Comparison of ENCODE assay signal across 2 cellular contexts in the genomic region with DNA sequence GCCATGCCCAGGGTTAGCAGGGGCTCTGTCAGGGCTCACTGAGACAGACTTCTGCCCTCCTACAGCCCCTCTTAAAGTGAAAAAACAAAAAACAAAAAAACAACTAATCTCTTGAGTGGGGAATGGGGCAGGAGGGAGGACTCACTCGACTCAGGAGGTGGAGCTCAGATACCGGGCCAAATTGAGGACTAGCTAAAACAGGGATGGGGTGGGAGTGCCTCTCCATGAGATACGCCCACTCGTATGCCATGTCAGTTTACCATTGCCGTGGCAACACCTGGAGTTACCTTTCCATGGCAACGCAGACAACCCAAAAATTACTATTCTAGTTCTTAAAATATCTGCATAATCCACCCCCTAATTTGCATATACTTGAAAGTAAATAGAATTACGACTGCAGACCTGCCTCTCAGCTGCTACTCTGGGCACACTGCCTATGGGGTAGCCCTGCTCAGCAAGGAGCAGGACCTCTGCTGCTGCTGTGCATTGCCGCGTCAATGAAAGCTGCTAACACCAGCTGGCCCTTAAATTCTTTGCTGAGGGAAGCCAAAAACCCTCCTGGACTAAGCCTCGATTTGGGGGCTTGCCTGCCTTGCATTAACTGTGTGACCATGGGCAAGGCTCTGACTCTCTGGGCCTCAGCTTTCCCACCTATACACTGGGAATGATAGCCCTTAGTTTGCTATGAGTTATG.
TF ChIP-seq lines count a peak whose summit lies in the region.

No MANE protein-coding gene starts in this region.

TF ChIP-seq in K562, 482 proteins besides CTCF, POLR2A, EP300 and RAD21 (continues in another document):
- peak; percentile 80 for TF ChIP-seq ZBTB5 (IDR thresholded peaks at IDR 0.05)
- 0 out of 2 replicates have a peak, but pooled peaks have one; percentile 11 for TF ChIP-seq THRAP3 (IDR thresholded peaks at IDR 0.05; ENCODE audit: borderline replicate concordance)
- TF ChIP-seq, protein P1, sequence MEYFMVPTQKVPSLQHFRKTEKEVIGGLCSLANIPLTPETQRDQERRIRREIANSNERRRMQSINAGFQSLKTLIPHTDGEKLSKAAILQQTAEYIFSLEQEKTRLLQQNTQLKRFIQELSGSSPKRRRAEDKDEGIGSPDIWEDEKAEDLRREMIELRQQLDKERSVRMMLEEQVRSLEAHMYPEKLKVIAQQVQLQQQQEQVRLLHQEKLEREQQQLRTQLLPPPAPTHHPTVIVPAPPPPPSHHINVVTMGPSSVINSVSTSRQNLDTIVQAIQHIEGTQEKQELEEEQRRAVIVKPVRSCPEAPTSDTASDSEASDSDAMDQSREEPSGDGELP (CRISPR knock-in tag; IDR thresholded peaks at IDR 0.05; ENCODE audit: borderline replicate concordance): peak; percentile 54
- TF ChIP-seq ZNF311 (CRISPR knock-in tag; IDR thresholded peaks at IDR 0.05): no peak
- TF ChIP-seq MAFG (tag; conservative IDR thresholded peaks at IDR 0.05): no peak
- peak; percentile 23; the same call in 1 of the 2 replicates for TF ChIP-seq FOXJ3 (CRISPR knock-in tag; IDR thresholded peaks at IDR 0.05)
- TF ChIP-seq FOXJ2 (tag; IDR thresholded peaks at IDR 0.05): peak; percentile 70; the same call in 1 of the 2 replicates
- TF ChIP-seq SIN3A (IDR thresholded peaks at IDR 0.05; ENCODE audit: borderline replicate concordance in 2 of 2, control insufficient read depth in 1 of 2, low read depth in 2 of 2, low read length in 2 of 2): 0 out of 4 replicates have a peak, but pooled peaks of 1 of the 2 experiments have one; percentile 34
- no peak for TF ChIP-seq NR1H2 (CRISPR knock-in tag; IDR thresholded peaks at IDR 0.05)
- TF ChIP-seq SMAD4 (CRISPR knock-in tag; conservative IDR thresholded peaks at IDR 0.05): no peak
- TF ChIP-seq STAT6 (CRISPR knock-in tag; IDR thresholded peaks at IDR 0.05): 0 out of 2 replicates have a peak, but pooled peaks have one; percentile 29
- TF ChIP-seq TEAD4 (IDR thresholded peaks at IDR 0.05; ENCODE audit: low read length): peak; percentile 24; the same call in 1 of the 2 replicates
- TF ChIP-seq TEAD4 (CRISPR knock-in tag; IDR thresholded peaks at IDR 0.05; ENCODE audit: borderline replicate concordance): no peak
- peak; percentile 81 for TF ChIP-seq BMI1 (IDR thresholded peaks at IDR 0.05; ENCODE audit: low read length)
- TF ChIP-seq ZNF354B (CRISPR knock-in tag; IDR thresholded peaks at IDR 0.05): no peak
- TF ChIP-seq ARID1B (IDR thresholded peaks at IDR 0.05): peak; percentile 34; the same call in 1 of the 2 replicates
- peak; percentile 17; the same call in 1 of the 2 replicates for TF ChIP-seq EP400 (IDR thresholded peaks at IDR 0.05)
- TF ChIP-seq ZNF75A (CRISPR knock-in tag; IDR thresholded peaks at IDR 0.05): no peak
- no peak for TF ChIP-seq PTBP1 (IDR thresholded peaks at IDR 0.05; ENCODE audit: low read depth, low read length)
- TF ChIP-seq ZNF263 (CRISPR knock-in tag; IDR thresholded peaks at IDR 0.05; ENCODE audit: borderline replicate concordance): peak; percentile 83; the same call in 1 of the 2 replicates
- TF ChIP-seq ETS1 (conservative IDR thresholded peaks at IDR 0.05; ENCODE audit: control insufficient read depth, low read depth, low read length): 0 out of 2 replicates have a peak, but pooled peaks have one; percentile 16
- TF ChIP-seq SIN3B (IDR thresholded peaks at IDR 0.05; ENCODE audit: low read depth): no peak

TF ChIP-seq in SK-N-SH, 30 proteins besides CTCF, POLR2A, EP300 and RAD21:
- no peak for TF ChIP-seq YY1 (IDR thresholded peaks at IDR 0.05; ENCODE audit: low read depth)
- no peak for TF ChIP-seq SIN3A (IDR thresholded peaks at IDR 0.05; ENCODE audit: borderline replicate concordance, low read depth, low read length)
- TF ChIP-seq MEF2A (IDR thresholded peaks at IDR 0.05; ENCODE audit: borderline replicate concordance, low read depth): no peak
- TF ChIP-seq EZH2phosphoT487 (IDR thresholded peaks at IDR 0.05; ENCODE audit: borderline replicate concordance, low read depth): no peak
- TF ChIP-seq, protein P2, sequence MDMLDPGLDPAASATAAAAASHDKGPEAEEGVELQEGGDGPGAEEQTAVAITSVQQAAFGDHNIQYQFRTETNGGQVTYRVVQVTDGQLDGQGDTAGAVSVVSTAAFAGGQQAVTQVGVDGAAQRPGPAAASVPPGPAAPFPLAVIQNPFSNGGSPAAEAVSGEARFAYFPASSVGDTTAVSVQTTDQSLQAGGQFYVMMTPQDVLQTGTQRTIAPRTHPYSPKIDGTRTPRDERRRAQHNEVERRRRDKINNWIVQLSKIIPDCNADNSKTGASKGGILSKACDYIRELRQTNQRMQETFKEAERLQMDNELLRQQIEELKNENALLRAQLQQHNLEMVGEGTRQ (IDR thresholded peaks at IDR 0.05; ENCODE audit: borderline replicate concordance, low read depth, low read length): no peak
- no peak for TF ChIP-seq CHD2 (IDR thresholded peaks at IDR 0.05; ENCODE audit: low read length, partially characterized antibody)
- no peak for TF ChIP-seq FOXM1 (IDR thresholded peaks at IDR 0.05; ENCODE audit: low read depth)
- TF ChIP-seq, protein P3, sequence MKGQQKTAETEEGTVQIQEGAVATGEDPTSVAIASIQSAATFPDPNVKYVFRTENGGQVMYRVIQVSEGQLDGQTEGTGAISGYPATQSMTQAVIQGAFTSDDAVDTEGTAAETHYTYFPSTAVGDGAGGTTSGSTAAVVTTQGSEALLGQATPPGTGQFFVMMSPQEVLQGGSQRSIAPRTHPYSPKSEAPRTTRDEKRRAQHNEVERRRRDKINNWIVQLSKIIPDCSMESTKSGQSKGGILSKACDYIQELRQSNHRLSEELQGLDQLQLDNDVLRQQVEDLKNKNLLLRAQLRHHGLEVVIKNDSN (IDR thresholded peaks at IDR 0.05; ENCODE audit: borderline replicate concordance, low read depth): no peak
- no peak for TF ChIP-seq FOXJ3 (CRISPR knock-in tag; IDR thresholded peaks at IDR 0.05)
- no peak for TF ChIP-seq MXI1 (IDR thresholded peaks at IDR 0.05; ENCODE audit: low read depth, low read length)
- no peak for TF ChIP-seq GABPA (IDR thresholded peaks at IDR 0.05; ENCODE audit: low read depth)
- no peak for TF ChIP-seq REST (IDR thresholded peaks at IDR 0.05; ENCODE audit: low read depth, low read length)
- TF ChIP-seq, protein P4, sequence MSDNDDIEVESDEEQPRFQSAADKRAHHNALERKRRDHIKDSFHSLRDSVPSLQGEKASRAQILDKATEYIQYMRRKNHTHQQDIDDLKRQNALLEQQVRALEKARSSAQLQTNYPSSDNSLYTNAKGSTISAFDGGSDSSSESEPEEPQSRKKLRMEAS (IDR thresholded peaks at IDR 0.05; ENCODE audit: low read depth): no peak
- TF ChIP-seq GATA2 (CRISPR knock-in tag; IDR thresholded peaks at IDR 0.05): no peak
- TF ChIP-seq SMC3 (IDR thresholded peaks at IDR 0.05; ENCODE audit: low read depth, low read length): no peak
TF ChIP-seq in SK-N-SH: peak in this region for 0.
